1 cellular context compared by ENCODE assay signal in the genomic region with DNA sequence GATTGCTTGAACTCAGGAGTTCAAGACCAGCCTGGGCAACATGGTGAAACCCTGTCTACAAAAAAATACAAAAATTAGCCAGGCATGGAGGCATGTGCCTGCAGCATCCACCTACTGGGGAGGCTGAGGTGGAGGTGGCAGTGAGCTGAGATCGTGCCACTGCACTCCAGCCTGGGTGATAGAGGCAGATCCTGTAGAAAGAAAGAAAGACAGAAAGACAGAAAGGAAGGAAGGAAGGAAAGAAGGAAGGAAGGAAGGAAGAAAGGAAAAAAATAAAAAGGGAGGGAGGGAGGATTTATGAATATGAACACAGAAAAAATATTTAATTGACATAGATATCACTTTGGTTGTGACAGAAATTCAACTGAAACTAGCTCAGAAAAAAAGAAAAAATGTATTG. TPM values are rescaled to one million over a fixed set of nuclear protein-coding genes. Genes with fewer than 3 reads are reported as not detected.
"Had no signal": no experiment of that assay in that cellular context is flagged by ENCODE, and none has a peak within 500 bp of the region (broad histone marks: within the 10 kb centered on the region; RNA-seq: fewer than 3 reads in every experiment).

No MANE protein-coding gene starts in this region.

RNA-seq across cellular contexts. Expression of a gene that starts 33.8 kb away (rescaled TPM):
- polyA plus RNA-seq: immature natural killer cell had no signal
